In the genomic region with DNA sequence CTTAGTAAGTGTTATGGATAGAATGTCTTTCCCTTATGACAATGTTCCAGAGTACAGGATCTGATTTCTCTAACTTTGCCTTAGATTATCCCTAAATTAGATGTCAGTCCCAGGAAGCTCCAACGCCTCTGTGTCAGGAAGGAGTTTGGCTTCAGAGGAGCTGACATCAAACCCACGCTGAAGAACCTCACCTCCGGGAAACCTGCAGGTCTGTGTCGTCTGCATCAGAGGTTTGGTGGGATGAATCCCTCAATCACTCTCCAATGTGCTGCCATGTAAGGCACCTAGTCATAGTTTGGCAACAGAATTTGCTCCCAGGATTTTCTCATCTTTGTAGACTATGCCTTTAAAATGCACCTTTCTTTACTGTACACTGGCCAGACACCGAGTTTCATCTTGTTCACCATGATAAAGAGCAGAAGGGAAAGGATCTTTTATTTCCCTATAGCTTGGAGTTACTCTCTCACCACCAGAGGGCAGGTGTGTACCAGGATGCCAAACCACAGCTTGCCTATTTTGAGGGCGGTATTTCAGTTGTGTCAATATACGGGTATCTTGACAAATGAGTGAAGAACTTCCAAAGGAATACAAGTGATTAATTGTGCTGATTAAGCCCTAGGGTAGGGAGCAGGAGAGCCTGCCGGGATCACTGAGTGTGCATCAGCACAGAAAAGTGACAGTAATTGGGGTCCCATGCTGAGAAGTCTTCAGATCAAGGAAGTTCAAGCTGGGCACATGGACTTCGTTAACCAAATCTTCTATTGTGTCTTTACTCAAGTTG, we compare ENCODE assay signal across 8 cellular contexts. TPM values are rescaled to one million over a fixed set of nuclear protein-coding genes. Genes with fewer than 3 reads are reported as not detected.
DNase-seq lines count a peak whose midpoint lies in the region; ATAC-seq and TF ChIP-seq lines count a peak whose summit lies in the region.

No MANE protein-coding gene starts in this region.

- H3K27ac ChIP-seq in C4-2B, result no peak overlapping the region

- ATAC-seq in GM18520 (IDR thresholded peaks at IDR 0.05; ENCODE audit: unreplicated experiment) (peak; percentile 54), HG03066 (IDR thresholded peaks at IDR 0.05; ENCODE audit: low read depth, unreplicated experiment) (peak; percentile 58)
- ATAC-seq in activated CD4-positive, CD25-positive, alpha-beta regulatory T cell treated with anti-CD3 and anti-CD28 coated beads, Interleukin-2, amount 50 U/mL, for 24 hours, result no peak

- TF ChIP-seq CTCF in C4-2B (conservative IDR thresholded peaks at IDR 0.05), result peak; percentile 90

- DNase-seq in NCI-H748 (lab: John Stamatoyannopoulos, UW; ENCODE audit: unreplicated experiment), result peak; percentile 61
- peak; percentile 27 for DNase-seq in activated T-cell treated with anti-CD3 and anti-CD28 coated beads for 24 hours (ENCODE audit: low read depth)
- peak; percentile 72 for DNase-seq in fibroblast of peridontal ligament (ENCODE audit: extremely low read depth)
- peak; percentile 61 for DNase-seq in occipital lobe (lab: John Stamatoyannopoulos, UW)

RNA-seq across cellular contexts. Expression of a gene that starts 23.4 kb away (rescaled TPM):
- not detected for total RNA-seq in occipital lobe

Comparison
In these comparisons a context has a peak if more than half of its experiments do, and no peak if none do; other contexts are left out.
1. ATAC-seq: peak in GM18520 (single experiment) and HG03066 (single experiment); none in activated CD4-positive, CD25-positive, alpha-beta regulatory T cell treated with anti-CD3 and anti-CD28 coated beads, Interleukin-2, amount 50 U/mL, for 24 hours (0 of 2).
2. Peak in every context shown above with its lines, with median percentiles within 50 percentile points of each other: DNase-seq.